Comparison of ENCODE assay signal across 21 cellular contexts in the genomic region with DNA sequence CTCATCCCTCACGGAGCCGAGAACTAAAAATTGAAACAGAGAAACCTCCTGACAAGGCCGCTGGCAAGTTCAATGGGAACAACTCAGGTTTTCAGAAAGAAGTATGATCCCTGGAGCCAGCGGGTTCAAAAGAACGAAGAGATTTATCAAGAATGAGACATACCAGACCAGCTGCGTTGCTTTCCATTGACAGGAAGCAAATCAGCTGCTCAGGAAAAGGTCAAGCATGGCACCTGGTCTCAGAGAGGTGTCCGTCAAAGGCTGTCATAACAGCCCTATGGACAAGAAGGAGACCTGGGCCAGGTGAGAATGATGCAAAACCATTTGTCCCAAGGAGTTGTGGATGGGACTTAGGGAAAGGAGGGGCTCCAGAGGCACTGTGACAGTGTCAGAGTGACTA.
"Had no signal": no experiment of that assay in that cellular context is flagged by ENCODE, and none has a peak within 500 bp of the region (broad histone marks: within the 10 kb centered on the region; RNA-seq: fewer than 3 reads in every experiment).

No MANE protein-coding gene starts in this region.

- H3K27me3 Mint-ChIP-seq: dendritic cell treated with granulocyte-macrophage colony-stimulating factor and Interleukin-4, amounts not matched to agents 40 ng/mL and 50 ng/mL, for 4 days had no signal

- H3K27ac Mint-ChIP-seq: dendritic cell treated with granulocyte-macrophage colony-stimulating factor and Interleukin-4, amounts not matched to agents 40 ng/mL and 50 ng/mL, for 4 days; natural killer cell; stimulated activated effector memory CD8-positive, alpha-beta T cell treated with anti-CD3 and anti-CD28 coated beads, Interleukin-12 subunit alpha, Interleukin-12 subunit beta, amount 100 ng/mL, for 72 hours had no signal

- DNase-seq: colonic mucosa; effector memory CD4-positive, alpha-beta T cell; erythroblast; esophagus squamous epithelium; hypothalamus; left ventricle myocardium superior; lower lobe of right lung; natural killer cell; nucleus accumbens; psoas muscle; right cardiac atrium; sigmoid colon; stimulated activated CD4-positive, alpha-beta T cell treated with anti-CD3 and anti-CD28 coated beads, Interleukin-2, amount 100 ng/mL, for 24 hours; stimulated activated CD4-positive, alpha-beta T cell treated with anti-CD3 and anti-CD28 coated beads, Interleukin-4, amount 100 ng/mL, for 24 hours; stimulated activated naive CD8-positive, alpha-beta T cell treated with anti-CD3 and anti-CD28 coated beads, Interleukin-15, Interleukin-2, amounts not matched to agents 100 U/mL and 50 U/mL, for 24 hours; substantia nigra; testis; tibial artery; upper lobe of left lung had no signal

- H3K9me3 ChIP-seq: colonic mucosa, esophagus squamous epithelium, lower lobe of right lung, psoas muscle, sigmoid colon, testis, tibial artery, upper lobe of left lung had no signal

- H3K4me1 Mint-ChIP-seq: natural killer cell; stimulated activated effector memory CD8-positive, alpha-beta T cell treated with anti-CD3 and anti-CD28 coated beads, Interleukin-12 subunit alpha, Interleukin-12 subunit beta, amount 100 ng/mL, for 72 hours had no signal

- H3K9me3 Mint-ChIP-seq: dendritic cell treated with granulocyte-macrophage colony-stimulating factor and Interleukin-4, amounts not matched to agents 40 ng/mL and 50 ng/mL, for 4 days; natural killer cell; stimulated activated effector memory CD8-positive, alpha-beta T cell treated with anti-CD3 and anti-CD28 coated beads, Interleukin-12 subunit alpha, Interleukin-12 subunit beta, amount 100 ng/mL, for 72 hours had no signal

- H3K27me3 ChIP-seq: colonic mucosa, esophagus squamous epithelium, sigmoid colon, testis, tibial artery, upper lobe of left lung had no signal

- H3K36me3 Mint-ChIP-seq: natural killer cell; stimulated activated effector memory CD8-positive, alpha-beta T cell treated with anti-CD3 and anti-CD28 coated beads, Interleukin-12 subunit alpha, Interleukin-12 subunit beta, amount 100 ng/mL, for 72 hours had no signal

- H3K27ac ChIP-seq: colonic mucosa, lower lobe of right lung, psoas muscle, sigmoid colon, testis, tibial artery, upper lobe of left lung had no signal

- H3K4me3 ChIP-seq: colonic mucosa, esophagus squamous epithelium, lower lobe of right lung, psoas muscle, sigmoid colon, testis, tibial artery, upper lobe of left lung had no signal

- H3K4me1 ChIP-seq: lower lobe of right lung, psoas muscle, sigmoid colon, testis, tibial artery had no signal

- H3K4me3 Mint-ChIP-seq: dendritic cell treated with granulocyte-macrophage colony-stimulating factor and Interleukin-4, amounts not matched to agents 40 ng/mL and 50 ng/mL, for 4 days; natural killer cell; stimulated activated effector memory CD8-positive, alpha-beta T cell treated with anti-CD3 and anti-CD28 coated beads, Interleukin-12 subunit alpha, Interleukin-12 subunit beta, amount 100 ng/mL, for 72 hours had no signal

- H3K36me3 ChIP-seq: colonic mucosa, esophagus squamous epithelium, lower lobe of right lung, sigmoid colon, tibial artery, upper lobe of left lung had no signal
